In the genomic region with DNA sequence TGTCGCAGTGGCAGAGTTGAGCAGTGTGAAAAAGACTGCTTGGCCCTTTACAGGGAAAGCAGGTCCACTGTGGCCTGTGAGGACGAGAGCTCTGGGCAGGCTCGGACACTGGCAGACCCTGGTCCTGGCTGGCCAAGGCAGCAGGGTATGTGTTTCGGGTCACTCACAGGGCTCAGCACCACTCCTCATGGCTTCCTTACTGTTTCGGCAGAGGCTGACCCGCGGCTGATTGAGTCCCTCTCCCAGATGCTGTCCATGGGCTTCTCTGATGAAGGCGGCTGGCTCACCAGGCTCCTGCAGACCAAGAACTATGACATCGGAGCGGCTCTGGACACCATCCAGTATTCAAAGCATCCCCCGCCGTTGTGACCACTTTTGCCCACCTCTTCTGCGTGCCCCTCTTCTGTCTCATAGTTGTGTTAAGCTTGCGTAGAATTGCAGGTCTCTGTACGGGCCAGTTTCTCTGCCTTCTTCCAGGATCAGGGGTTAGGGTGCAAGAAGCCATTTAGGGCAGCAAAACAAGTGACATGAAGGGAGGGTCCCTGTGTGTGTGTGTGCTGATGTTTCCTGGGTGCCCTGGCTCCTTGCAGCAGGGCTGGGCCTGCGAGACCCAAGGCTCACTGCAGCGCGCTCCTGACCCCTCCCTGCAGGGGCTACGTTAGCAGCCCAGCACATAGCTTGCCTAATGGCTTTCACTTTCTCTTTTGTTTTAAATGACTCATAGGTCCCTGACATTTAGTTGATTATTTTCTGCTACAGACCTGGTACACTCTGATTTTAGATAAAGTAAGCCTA, we compare ENCODE assay signal across 8 cellular contexts. TPM values are rescaled to one million over a fixed set of nuclear protein-coding genes. Genes with fewer than 3 reads are reported as not detected.
DNase-seq lines count a peak whose midpoint lies in the region; ATAC-seq and TF ChIP-seq lines count a peak whose summit lies in the region.

No MANE protein-coding gene starts in this region.

- H3K36me3 Mint-ChIP-seq in HFFc6 (ENCODE audit: low read depth) = peaks cover 48% of the 10 kb centered on the region
- H3K36me3 Mint-ChIP-seq in activated CD4-positive, alpha-beta memory T cell treated with anti-CD3 and anti-CD28 coated beads for 36 hours = peaks cover 46% of the 10 kb centered on the region

- TF ChIP-seq CTCF in BJ (IDR thresholded peaks at IDR 0.05; ENCODE audit: insufficient read depth, low read depth, low read length) = peak; percentile 9; the same call in 1 of the 2 replicates
- TF ChIP-seq CTCF in HFFc6 (IDR thresholded peaks at IDR 0.05) = no peak
- TF ChIP-seq CTCF in heart left ventricle (IDR thresholded peaks at IDR 0.05) = no peak

- peaks cover 0 to 23% (median 4%) of the 10 kb centered on the region in 12 donors for H3K4me1 ChIP-seq in heart left ventricle

- no peaks in the 10 kb centered on the region for H3K27me3 ChIP-seq in BJ (ENCODE audit: control insufficient read depth, insufficient read depth, low read length)
- no peaks in the 10 kb centered on the region for H3K27me3 ChIP-seq in heart left ventricle

- POLR2A ChIA-PET in BJ (lab: Charles Lee) = no interaction called here
- POLR2A ChIA-PET in activated CD4-positive, alpha-beta memory T cell treated with anti-CD3 and anti-CD28 coated beads for 36 hours (lab: Charles Lee) = interaction anchor here (0.5 to 1.8 kb wide), 2 partner anchors 16 to 73 kb away, joined by 3 to 7 read pairs; partner anchors contain the start of gene SQSTM1

- H3K4me1 Mint-ChIP-seq in HFFc6 (ENCODE audit: low read depth) = peaks cover 9% of the 10 kb centered on the region
- peaks cover 18% of the 10 kb centered on the region for H3K4me1 Mint-ChIP-seq in activated CD4-positive, alpha-beta memory T cell treated with anti-CD3 and anti-CD28 coated beads for 36 hours (ENCODE audit: low read depth)

- no peak for DNase-seq in BJ (ENCODE audit: low read depth)
- DNase-seq in HFFc6 = no peak
- peak; percentile 73 for DNase-seq in activated CD4-positive, alpha-beta memory T cell treated with anti-CD3 and anti-CD28 coated beads for 36 hours
- peak in 1 of 5 donors; percentile 63 for DNase-seq in heart left ventricle
- DNase-seq in stimulated activated CD4-positive, alpha-beta T cell treated with anti-CD3 and anti-CD28 coated beads, TNF-alpha, amount 100 ng/mL, for 48 hours (ENCODE audit: low read depth in 3 of 3) = peak in 2 of 3 donors; percentile 25 to 26
- DNase-seq in AG20443 (ENCODE audit: low spot score) = no peak
- no peak for DNase-seq in D341Med (ENCODE audit: low spot score)
- DNase-seq in DMS79 treated with DMSO at 0.1 percent for 48 hours (lab: John Stamatoyannopoulos, UW) = no peak

- peaks cover 18% of the 10 kb centered on the region for H3K27me3 Mint-ChIP-seq in HFFc6 (ENCODE audit: insufficient read depth)
- H3K27me3 Mint-ChIP-seq in activated CD4-positive, alpha-beta memory T cell treated with anti-CD3 and anti-CD28 coated beads for 36 hours = no peaks in the 10 kb centered on the region

- TF ChIP-seq POLR2A in heart left ventricle (IDR thresholded peaks at IDR 0.05) = no peak

- CTCF ChIA-PET in BJ (lab: Yijun Ruan, JAX) = interaction anchor here (1.1 kb wide), 1 partner anchor 73 kb away, joined by 3 read pairs; no protein-coding TSS in a partner anchor
- CTCF ChIA-PET in activated CD4-positive, alpha-beta memory T cell treated with anti-CD3 and anti-CD28 coated beads for 36 hours (lab: Charles Lee) = interaction anchor here (0.8 to 1.2 kb wide), 3 partner anchors 14 to 73 kb away, joined by 3 read pairs; no protein-coding TSS in a partner anchor

- 79 to 84% (median 83%) methylated on average over 18 to 19 of the region's 19 CpGs for WGBS in heart left ventricle, 4 donors

- H3K4me3 ChIP-seq in BJ (ENCODE audit: low read depth, low read length) = no peak overlapping the region
- H3K4me3 ChIP-seq in heart left ventricle = no peak overlapping the region

- intact Hi-C loops in activated CD4-positive, alpha-beta memory T cell treated with anti-CD3 and anti-CD28 coated beads for 36 hours (cut with micrococcal nuclease) = loop anchor here (5.0 kb wide), 1 partner anchor 34 kb away; no protein-coding TSS in a partner anchor
- intact Hi-C loops in heart left ventricle (cut with DNase I) = no loop called here

- H3K9me3 ChIP-seq in heart left ventricle = no peaks in the 10 kb centered on the region

- H3K9me3 Mint-ChIP-seq in HFFc6 = no peaks in the 10 kb centered on the region
- no peaks in the 10 kb centered on the region for H3K9me3 Mint-ChIP-seq in activated CD4-positive, alpha-beta memory T cell treated with anti-CD3 and anti-CD28 coated beads for 36 hours

- no peak overlapping the region for H3K4me3 Mint-ChIP-seq in HFFc6
- peak overlapping the region; percentile 21 for H3K4me3 Mint-ChIP-seq in activated CD4-positive, alpha-beta memory T cell treated with anti-CD3 and anti-CD28 coated beads for 36 hours

- peak in 3 of 4 donors; percentile 21 to 55 (median 33) for ATAC-seq in heart left ventricle

- H3K36me3 ChIP-seq in BJ (ENCODE audit: control insufficient read depth, insufficient read depth, low read length) (peaks cover 42% of the 10 kb centered on the region), heart left ventricle (peaks cover 0 to 94% (median 83%) of the 10 kb centered on the region in 9 donors)

- H3K27ac ChIP-seq in heart left ventricle = peak overlapping the region in 3 of 12 donors; percentile 28 to 70 (median 33)

- H3K27ac Mint-ChIP-seq in HFFc6 = peak overlapping the region; percentile 54
- peak overlapping the region; percentile 89 for H3K27ac Mint-ChIP-seq in activated CD4-positive, alpha-beta memory T cell treated with anti-CD3 and anti-CD28 coated beads for 36 hours

RNA-seq across cellular contexts. Expression of gene SQSTM1, which starts 15.7 kb away (rescaled TPM):
- polyA plus RNA-seq in BJ (2011; rRNA removed) (307 and 361 TPM in 2 replicates), heart left ventricle (100 to 1,000 TPM; 177 to 266 TPM)
- 103 and 140 TPM in 2 replicates for polyA minus RNA-seq in BJ (2011; rRNA and poly(A)+ RNA removed)
- 100 to 1,000 TPM; 188 to 282 (median 280) TPM for total RNA-seq in HFFc6 (2021; fragmentation: NEBNext Ultra II Directional; extraction: Animal tissue kit (Norgen Biotek cat#: 25700))
- total RNA-seq in activated CD4-positive, alpha-beta memory T cell treated with anti-CD3 and anti-CD28 coated beads for 36 hours = 100 to 1,000 TPM; 127 to 130 TPM
- 100 to 1,000 TPM; 266 to 747 (median 402) TPM for total RNA-seq in heart left ventricle

RNA-seq across cellular contexts. Expression of gene MRNIP, which starts 22.2 kb away (rescaled TPM):
- 12.6 and 14.1 TPM in 2 replicates for polyA plus RNA-seq in BJ (2011; rRNA removed)
- 3.7 and 9.5 TPM in 2 replicates for polyA minus RNA-seq in BJ (2011; rRNA and poly(A)+ RNA removed)
- 10 to 100 TPM in 3 of 6 experiments, 1 to 10 TPM in 3; 8.2 to 13.5 (median 9.9) TPM for total RNA-seq in HFFc6 (2021; fragmentation: NEBNext Ultra II Directional; extraction: Animal tissue kit (Norgen Biotek cat#: 25700))
- total RNA-seq in activated CD4-positive, alpha-beta memory T cell treated with anti-CD3 and anti-CD28 coated beads for 36 hours = 10 to 100 TPM; 19.8 to 24.9 TPM
- total RNA-seq in heart left ventricle = 10 to 100 TPM in 6 of 9 donors, 1 to 10 TPM in 3; 8.5 to 14.4 (median 12.3) TPM
- polyA plus RNA-seq in heart left ventricle = 10 to 100 TPM; 10.4 to 24.1 TPM

RNA-seq across cellular contexts. Expression of gene MGAT4B, which starts 29.8 kb away (rescaled TPM):
- 91.7 and 131 TPM in 2 replicates for polyA plus RNA-seq in BJ (2011; rRNA removed)
- polyA minus RNA-seq in BJ (2011; rRNA and poly(A)+ RNA removed) = 96.3 and 122 TPM in 2 replicates
- 100 to 1,000 TPM; 129 to 166 (median 148) TPM for total RNA-seq in HFFc6 (2021; fragmentation: NEBNext Ultra II Directional; extraction: Animal tissue kit (Norgen Biotek cat#: 25700))
- total RNA-seq in activated CD4-positive, alpha-beta memory T cell treated with anti-CD3 and anti-CD28 coated beads for 36 hours = 10 to 100 TPM; 95.8 to 96.8 TPM
- 100 to 1,000 TPM in 6 of 9 donors, 10 to 100 TPM in 3; 84.2 to 209 (median 112) TPM for total RNA-seq in heart left ventricle
- polyA plus RNA-seq in heart left ventricle = 10 to 100 TPM; 49.6 to 89.7 TPM

RNA-seq across cellular contexts. Expression of gene LTC4S, which starts 42.6 kb away (rescaled TPM):
- polyA plus RNA-seq in BJ (2011; rRNA removed) (0.49 and 0.88 TPM in 2 replicates), heart left ventricle (10 to 100 TPM in 1 of 2 donors, 1 to 10 TPM in 1; 3.3 to 13.8 TPM)
- 0.33 TPM in 1 of 2 replicates, not detected in the other for polyA minus RNA-seq in BJ (2011; rRNA and poly(A)+ RNA removed)
- not detected for total RNA-seq in HFFc6 (2021; fragmentation: NEBNext Ultra II Directional; extraction: Animal tissue kit (Norgen Biotek cat#: 25700))
- total RNA-seq in activated CD4-positive, alpha-beta memory T cell treated with anti-CD3 and anti-CD28 coated beads for 36 hours = 1 to 10 TPM in 1 of 2 experiments, under 1 TPM in 1; 0.48 to 1.1 TPM
- total RNA-seq in heart left ventricle = 10 to 100 TPM in 4 of 9 donors, 1 to 10 TPM in 5; 4.5 to 16.7 (median 9.5) TPM

Comparison
In these comparisons a context has a peak if more than half of its experiments do, and no peak if none do; other contexts are left out.
1. DNase-seq: peak in activated CD4-positive, alpha-beta memory T cell treated with anti-CD3 and anti-CD28 coated beads for 36 hours (single experiment) and stimulated activated CD4-positive, alpha-beta T cell treated with anti-CD3 and anti-CD28 coated beads, TNF-alpha, amount 100 ng/mL, for 48 hours (2 of 3); none in BJ (single experiment), HFFc6 (single experiment), AG20443 (single experiment), D341Med (single experiment) and DMS79 treated with DMSO at 0.1 percent for 48 hours (single experiment).